ENCODE assay signal across 8 cellular contexts in genomic region chr5:151020304-151021031, GRCh38. TPM values are rescaled to one million over a fixed set of nuclear protein-coding genes. Genes with fewer than 3 reads are reported as not detected.
DNase-seq lines count a peak whose midpoint lies in the region; ATAC-seq, FAIRE-seq and TF ChIP-seq lines count a peak whose summit lies in the region.

TSS of gene GPX3 (plus strand) at chr5:151020591. CDS start at chr5:151020655, 64 bp downstream.

- no peak within 1 kb of the TSS for H3K27ac Mint-ChIP-seq in activated CD8-positive, alpha-beta T cell treated with anti-CD3 and anti-CD28 coated beads for 36 hours

- H3K79me1 ChIP-seq in mesenchymal stem cell (replicated peaks; ENCODE audit: low read length, poor library complexity, severe bottlenecking), result peaks cover 4% of the 10 kb centered on the region

- H3K27me3 Mint-ChIP-seq in activated CD8-positive, alpha-beta T cell treated with anti-CD3 and anti-CD28 coated beads for 36 hours, result peaks cover 7% of the 10 kb centered on the region

- H2AFZ ChIP-seq in endothelial cell of umbilical vein (ENCODE audit: low read depth, low read length) (peak within 1 kb of the TSS; percentile 96), mesenchymal stem cell (ENCODE audit: low read depth, low read length) (peak within 1 kb of the TSS; percentile 66)

- no peak for TF ChIP-seq EP300 in Ishikawa (IDR thresholded peaks at IDR 0.05; ENCODE audit: borderline replicate concordance)

- H2AK5ac ChIP-seq in mesenchymal stem cell (ENCODE audit: low read length, severe bottlenecking), result no peak within 1 kb of the TSS

- H3K9me3 ChIP-seq in endothelial cell of umbilical vein (replicated peaks; ENCODE audit: control insufficient read depth, insufficient read depth, low read length), result no peaks in the 10 kb centered on the region
- H3K9me3 ChIP-seq in mesenchymal stem cell (ENCODE audit: control insufficient read depth, low read length), result no peaks in the 10 kb centered on the region

- H3K14ac ChIP-seq in mesenchymal stem cell (ENCODE audit: low read length in 2 of 2), result peak within 1 kb of the TSS in 1 of 2 experiments; percentile 86

- H3K9me1 ChIP-seq in endothelial cell of umbilical vein (replicated peaks; ENCODE audit: control insufficient read depth, extremely low read depth, insufficient read depth, low read length), result no peaks in the 10 kb centered on the region

- no peak within 1 kb of the TSS for H2BK15ac ChIP-seq in mesenchymal stem cell (ENCODE audit: low read depth, poor library complexity, severe bottlenecking)

- no peak within 1 kb of the TSS for H4K91ac ChIP-seq in mesenchymal stem cell (ENCODE audit: low read length)

- peak within 1 kb of the TSS in 1 of 2 experiments; percentile 17 for H3K4ac ChIP-seq in mesenchymal stem cell (ENCODE audit: low read depth in 1 of 2, low read length in 2 of 2)

- no peak for TF ChIP-seq POLR2A in endothelial cell of umbilical vein (IDR thresholded peaks at IDR 0.05; ENCODE audit: low read depth, low read length)

- dilution Hi-C loops in endothelial cell of umbilical vein (cut with MboI; ENCODE audit: extremely low pct_ligation_motif_present, low sequenced_read_pairs), result no loop called here

- no peak for TF ChIP-seq RAD21 in Ishikawa (IDR thresholded peaks at IDR 0.05; ENCODE audit: low read depth)

- H3K27me3 ChIP-seq in endothelial cell of umbilical vein (ENCODE audit: control insufficient read depth in 2 of 2, insufficient read depth in 2 of 2, low read length in 2 of 2) (peaks cover 3 to 9% of the 10 kb centered on the region in 2 experiments), mesenchymal stem cell (ENCODE audit: control insufficient read depth in 1 of 2, insufficient read depth in 1 of 2, low read length in 2 of 2) (no peaks in the 10 kb centered on the region)

- POLR2A ChIA-PET in activated CD8-positive, alpha-beta T cell treated with anti-CD3 and anti-CD28 coated beads for 36 hours (lab: Charles Lee), result interaction anchor here (2.4 kb wide), 1 partner anchor 9 kb away, joined by 6 read pairs; no protein-coding TSS in a partner anchor
- POLR2A ChIA-PET in endothelial cell of umbilical vein (lab: Charles Lee), result no interaction called here

- CTCF ChIA-PET in activated CD8-positive, alpha-beta T cell treated with anti-CD3 and anti-CD28 coated beads for 36 hours (lab: Charles Lee), result interaction anchor here (1.2 to 3.9 kb wide), 3 partner anchors 28 to 95 kb away, joined by 5 to 16 read pairs (median 8); no protein-coding TSS in a partner anchor
- CTCF ChIA-PET in endothelial cell of umbilical vein (lab: Charles Lee), result interaction anchor here (0.8 to 4.2 kb wide), 6 partner anchors 12 to 427 kb away, joined by 3 to 21 read pairs (median 3); partner anchors contain the start of gene SLC36A1

- no peak within 1 kb of the TSS for H3K23ac ChIP-seq in mesenchymal stem cell (ENCODE audit: low read length in 2 of 2)

- no peak within 1 kb of the TSS for H3K27ac ChIP-seq in endothelial cell of umbilical vein (ENCODE audit: insufficient read depth, low read depth, low read length)
- no peak within 1 kb of the TSS for H3K27ac ChIP-seq in mesenchymal stem cell (ENCODE audit: low read length, poor library complexity, severe bottlenecking)

- no peaks in the 10 kb centered on the region for H3K36me3 ChIP-seq in endothelial cell of umbilical vein (ENCODE audit: control insufficient read depth in 2 of 2, extremely low read depth in 1 of 2, insufficient read depth in 2 of 2, low read length in 2 of 2)
- peaks cover 16 to 23% of the 10 kb centered on the region in 2 experiments for H3K36me3 ChIP-seq in mesenchymal stem cell (ENCODE audit: control insufficient read depth in 1 of 2, insufficient read depth in 2 of 2, low read depth in 1 of 2, low read length in 2 of 2)

- H3K79me2 ChIP-seq in endothelial cell of umbilical vein (ENCODE audit: control insufficient read depth, insufficient read depth, low read length), result no peaks in the 10 kb centered on the region

- peaks cover 3% of the 10 kb centered on the region for H3K36me3 Mint-ChIP-seq in activated CD8-positive, alpha-beta T cell treated with anti-CD3 and anti-CD28 coated beads for 36 hours (ENCODE audit: low read depth)

- DNase-seq in Caki2 (ENCODE audit: low read depth), result peak; percentile 84
- peak; percentile 52 for DNase-seq in activated CD8-positive, alpha-beta T cell treated with anti-CD3 and anti-CD28 coated beads for 36 hours
- peak; percentile 69 for DNase-seq in endothelial cell of umbilical vein (ENCODE audit: low read depth, low spot score)
- peak; percentile 75 for DNase-seq in mesenchymal stem cell
- peak; percentile 49 for DNase-seq in stimulated activated naive CD8-positive, alpha-beta T cell treated with anti-CD3 and anti-CD28 coated beads, Interleukin-15, Interleukin-2, amounts not matched to agents 100 U/mL and 50 U/mL, for 24 hours
- DNase-seq in effector CD4-positive, alpha-beta T cell, result no peak

- intact Hi-C loops in activated CD8-positive, alpha-beta T cell treated with anti-CD3 and anti-CD28 coated beads for 36 hours (cut with micrococcal nuclease), result no loop called here
- intact Hi-C loops in endothelial cell of umbilical vein (cut with micrococcal nuclease), result no loop called here

- H2BK120ac ChIP-seq in mesenchymal stem cell (ENCODE audit: low read depth, low read length), result no peak within 1 kb of the TSS

- H3K18ac ChIP-seq in mesenchymal stem cell (ENCODE audit: low read depth in 1 of 2, low read length in 2 of 2), result peak within 1 kb of the TSS in 1 of 2 experiments; percentile 24

- peak within 1 kb of the TSS; percentile 48 to 60 (median 57) for H3K4me3 ChIP-seq in endothelial cell of umbilical vein (replicated peaks in 1 of 3; ENCODE audit: insufficient read depth in 1 of 3, low read depth in 1 of 3, low read length in 3 of 3)
- H3K4me3 ChIP-seq in mesenchymal stem cell (ENCODE audit: insufficient read depth in 1 of 2, low read depth in 1 of 2, low read length in 2 of 2), result peak within 1 kb of the TSS; percentile 75 to 84

- no peak for TF ChIP-seq CTCF in activated CD8-positive, alpha-beta T cell treated with anti-CD3 and anti-CD28 coated beads for 36 hours (IDR thresholded peaks at IDR 0.05)
- TF ChIP-seq CTCF in endothelial cell of umbilical vein (IDR thresholded peaks at IDR 0.05; ENCODE audit: extremely low read depth in 1 of 2, insufficient read depth in 1 of 2, low read depth in 1 of 2, low read length in 2 of 2), result no peak

- H3K4me2 ChIP-seq in endothelial cell of umbilical vein (ENCODE audit: insufficient read depth, low read length), result peak within 1 kb of the TSS; percentile 51
- peak within 1 kb of the TSS; percentile 86 for H3K4me2 ChIP-seq in mesenchymal stem cell (ENCODE audit: low read length, poor library complexity, severe bottlenecking)

- WGBS in mesenchymal stem cell, result 2% methylated on average over 47 of the region's 51 CpGs

- no peaks in the 10 kb centered on the region for H4K20me1 ChIP-seq in endothelial cell of umbilical vein (replicated peaks; ENCODE audit: control insufficient read depth, extremely low read depth, insufficient read depth, low read length)

- peak; percentile 67 for ATAC-seq in GM21381 (IDR thresholded peaks at IDR 0.05; ENCODE audit: unreplicated experiment)
- ATAC-seq in activated CD8-positive, alpha-beta T cell treated with anti-CD3 and anti-CD28 coated beads for 36 hours, result peak; percentile 70
- ATAC-seq in stimulated activated naive CD8-positive, alpha-beta T cell treated with anti-CD3 and anti-CD28 coated beads, Interleukin-15, Interleukin-2, amounts not matched to agents 100 U/mL and 50 U/mL, for 24 hours, result peak; percentile 48

- peak within 1 kb of the TSS in 1 of 2 experiments; percentile 85 for H2BK12ac ChIP-seq in mesenchymal stem cell (ENCODE audit: low read length in 2 of 2)

- peaks cover 24% of the 10 kb centered on the region for H3K4me1 ChIP-seq in endothelial cell of umbilical vein (ENCODE audit: control insufficient read depth, extremely low read depth, insufficient read depth, low read length)
- peaks cover 23% of the 10 kb centered on the region for H3K4me1 ChIP-seq in mesenchymal stem cell (ENCODE audit: control insufficient read depth, insufficient read depth, low read depth, low read length)

- no peak within 1 kb of the TSS for H2BK5ac ChIP-seq in mesenchymal stem cell (ENCODE audit: low read depth, low read length, poor library complexity, severe bottlenecking)

- in situ Hi-C loops in Caki2 (cut with HindIII; ENCODE audit: low pct_unique_long_range_greater_than_20kb, low sequenced_read_pairs), result no loop called here

- H3K9me3 Mint-ChIP-seq in activated CD8-positive, alpha-beta T cell treated with anti-CD3 and anti-CD28 coated beads for 36 hours, result no peaks in the 10 kb centered on the region

- H3K9ac ChIP-seq in endothelial cell of umbilical vein (replicated peaks; ENCODE audit: extremely low read depth, insufficient read depth, low read length), result no peak within 1 kb of the TSS
- peak within 1 kb of the TSS; percentile 78 for H3K9ac ChIP-seq in mesenchymal stem cell (ENCODE audit: low read length)

- H3K4me3 Mint-ChIP-seq in activated CD8-positive, alpha-beta T cell treated with anti-CD3 and anti-CD28 coated beads for 36 hours, result peak within 1 kb of the TSS; percentile 48

- peak within 1 kb of the TSS; percentile 53 for H4K8ac ChIP-seq in mesenchymal stem cell (ENCODE audit: low read length)

- peaks cover 14% of the 10 kb centered on the region for H3K4me1 Mint-ChIP-seq in activated CD8-positive, alpha-beta T cell treated with anti-CD3 and anti-CD28 coated beads for 36 hours (ENCODE audit: low read depth)

- peak; percentile 89 for FAIRE-seq in endothelial cell of umbilical vein (lab: Jason Lieb, UNC)

- no TSS peak for BruUV-seq in endothelial cell of umbilical vein (replicated peaks; lab: Mats Ljungman, UMichigan)

TF ChIP-seq in endothelial cell of umbilical vein, 7 proteins besides CTCF, POLR2A, EP300 and RAD21 (continues in another document):
- no peak for TF ChIP-seq GATA2 (IDR thresholded peaks at IDR 0.05; ENCODE audit: insufficient read depth, insufficient read length, low read depth, low read length)
- no peak for TF ChIP-seq EZH2 (IDR thresholded peaks at IDR 0.05; ENCODE audit: borderline replicate concordance, low read depth, low read length, severe bottlenecking)
- no peak for TF ChIP-seq POLR2AphosphoS5 (IDR thresholded peaks at IDR 0.05; ENCODE audit: insufficient read depth, low read depth, low read length)

RNA-seq across cellular contexts. Expression of gene GPX3, which starts in this region (rescaled TPM):
- total RNA-seq in Caki2 (2014; rRNA removed; shearing (Covaris generic); ENCODE audit: low replicate concordance), result 80.4 and 92.6 TPM in 2 replicates
- total RNA-seq in activated CD8-positive, alpha-beta T cell treated with anti-CD3 and anti-CD28 coated beads for 36 hours, result not detected
- 3.5 and 5.1 TPM in 2 replicates for total RNA-seq in endothelial cell of umbilical vein
- polyA plus RNA-seq in endothelial cell of umbilical vein, result 17.1 and 17.7 TPM in 2 replicates
- 10.6 and 11.1 TPM in 2 replicates for polyA plus RNA-seq in endothelial cell of umbilical vein (2011; cell fraction: cytosol; rRNA removed)
- polyA plus RNA-seq in endothelial cell of umbilical vein (2011; cell fraction: nucleus; rRNA removed), result 3.2 TPM in 2 replicates
- 3.9 and 4.2 TPM in 2 replicates for polyA plus RNA-seq in endothelial cell of umbilical vein (2012)
- 17.1 and 22.3 TPM in 2 replicates for polyA minus RNA-seq in endothelial cell of umbilical vein
- not detected for polyA minus RNA-seq in endothelial cell of umbilical vein (2011; cell fraction: cytosol; rRNA and poly(A)+ RNA removed)
- 1.4 and 1.7 TPM in 2 replicates for polyA minus RNA-seq in endothelial cell of umbilical vein (2011; cell fraction: nucleus; rRNA and poly(A)+ RNA removed)
- polyA plus RNA-seq in mesenchymal stem cell (2013, experiment 1 of 2), result 39.2 TPM
- 40.8 TPM for polyA plus RNA-seq in mesenchymal stem cell (2013, experiment 2 of 2)

Comparison
In these comparisons a context has a peak if more than half of its experiments do, and no peak if none do; other contexts are left out.
1. RNA of gene GPX3 (total RNA-seq): 80.4 to 92.6 TPM in Caki2; 3.5 to 5.1 TPM in endothelial cell of umbilical vein and not detected in activated CD8-positive, alpha-beta T cell treated with anti-CD3 and anti-CD28 coated beads for 36 hours; every median in the first group is over 10 times any median in the second.
2. Peak in DNase-seq and ATAC-seq in activated CD8-positive, alpha-beta T cell treated with anti-CD3 and anti-CD28 coated beads for 36 hours; RNA of the gene not detected or under 1 TPM.
3. Peak in every context shown above with its lines, with median percentiles within 50 percentile points of each other: ATAC-seq.